In genomic region chrX:149962859-149963757, GRCh38 we compare ENCODE assay signal across 9 cellular contexts. TPM values are rescaled to one million over a fixed set of nuclear protein-coding genes. Genes with fewer than 3 reads are reported as not detected.
DNase-seq lines count a peak whose midpoint lies in the region; ATAC-seq and TF ChIP-seq lines count a peak whose summit lies in the region.
"Had no signal": no experiment of that assay in that cellular context is flagged by ENCODE, and none has a peak within 500 bp of the region (broad histone marks: within the 10 kb centered on the region; RNA-seq: fewer than 3 reads in every experiment).

No MANE protein-coding gene starts in this region.

- H3K4me3 ChIP-seq in A673 (ENCODE audit: low read depth, low read length, poor library complexity, severe bottlenecking) (no peak overlapping the region), cardiac muscle cell (no peak overlapping the region)

- no peaks in the 10 kb centered on the region for H3K9me3 Mint-ChIP-seq in activated naive CD8-positive, alpha-beta T cell treated with anti-CD3 and anti-CD28 coated beads, Interleukin-2, amount 10 ng/mL, durations not matched to agents 7 days and 5 days

- no peaks in the 10 kb centered on the region for H3K4me1 Mint-ChIP-seq in activated naive CD8-positive, alpha-beta T cell treated with anti-CD3 and anti-CD28 coated beads, Interleukin-2, amount 10 ng/mL, durations not matched to agents 7 days and 5 days

- peaks cover 5% of the 10 kb centered on the region for H3K36me3 Mint-ChIP-seq in activated naive CD8-positive, alpha-beta T cell treated with anti-CD3 and anti-CD28 coated beads, Interleukin-2, amount 10 ng/mL, durations not matched to agents 7 days and 5 days

- ATAC-seq in HG02642 (IDR thresholded peaks at IDR 0.05; ENCODE audit: poor library complexity, unreplicated experiment): peak; percentile 73
- peak; percentile 45 for ATAC-seq in activated naive CD8-positive, alpha-beta T cell treated with anti-CD3 and anti-CD28 coated beads, Interleukin-2, amount 10 ng/mL, durations not matched to agents 7 days and 5 days (ENCODE audit: low read depth)

- H3K27me3 ChIP-seq in A673 (replicated peaks; ENCODE audit: insufficient read depth, low read depth, low read length, poor library complexity) (no peaks in the 10 kb centered on the region), cardiac muscle cell (no peaks in the 10 kb centered on the region)

- CTCF ChIA-PET in A673 (lab: Charles Lee): no interaction called here

- H3K27ac ChIP-seq in A673 (ENCODE audit: low read depth, low read length, poor library complexity, severe bottlenecking): no peak overlapping the region
- no peak overlapping the region for H3K27ac ChIP-seq in cardiac muscle cell
- H3K27ac ChIP-seq: HL-60 had no signal

- BruUV-seq in A673 (replicated peaks; lab: Mats Ljungman, UMichigan): no TSS peak

- intact Hi-C loops in A673 (cut with micrococcal nuclease; ENCODE audit: unreplicated experiment): loop anchor here (1.0 to 5.0 kb wide), 4 partner anchors 402 to 753 kb away; no protein-coding TSS in a partner anchor

- no peaks in the 10 kb centered on the region for H3K27me3 Mint-ChIP-seq in activated naive CD8-positive, alpha-beta T cell treated with anti-CD3 and anti-CD28 coated beads, Interleukin-2, amount 10 ng/mL, durations not matched to agents 7 days and 5 days

- peak; percentile 78 for TF ChIP-seq CTCF in A673 (conservative IDR thresholded peaks at IDR 0.05; ENCODE audit: low read depth, low read length)
- TF ChIP-seq CTCF in cardiac muscle cell (IDR thresholded peaks at IDR 0.05; ENCODE audit: low read depth, low read length): peak; percentile 63

- H3K36me3 ChIP-seq in A673 (ENCODE audit: insufficient read depth, low read length, poor library complexity, severe bottlenecking) (no peaks in the 10 kb centered on the region), cardiac muscle cell (no peaks in the 10 kb centered on the region)

- no peak overlapping the region for H3K4me3 Mint-ChIP-seq in activated naive CD8-positive, alpha-beta T cell treated with anti-CD3 and anti-CD28 coated beads, Interleukin-2, amount 10 ng/mL, durations not matched to agents 7 days and 5 days

- DNase-seq in A673 (ENCODE audit: low spot score): peak; percentile 76
- peak; percentile 39 for DNase-seq in GDM1 (lab: John Stamatoyannopoulos, UW)
- DNase-seq in NCI-H2196 treated with DMSO at 0.1 percent for 48 hours (lab: John Stamatoyannopoulos, UW; ENCODE audit: unreplicated experiment): peak; percentile 2
- DNase-seq in activated naive CD8-positive, alpha-beta T cell treated with anti-CD3 and anti-CD28 coated beads, Interleukin-2, amount 10 ng/mL, durations not matched to agents 7 days and 5 days: no peak
- DNase-seq in cardiac muscle cell (ENCODE audit: low read depth in 1 of 2, low spot score in 1 of 2): peak; percentile 61 to 70
- DNase-seq in renal cortical epithelial cell (ENCODE audit: low read depth): peak; percentile 43
- DNase-seq in activated gamma-delta T cell treated with Interleukin-2 at 50 U/mL for 16 hours: no peak

- no peaks in the 10 kb centered on the region for H3K9me3 ChIP-seq in A673 (ENCODE audit: low read depth, low read length, poor library complexity, severe bottlenecking)
- no peaks in the 10 kb centered on the region for H3K9me3 ChIP-seq in cardiac muscle cell (ENCODE audit: low read depth)

- no peak overlapping the region for H3K27ac Mint-ChIP-seq in activated naive CD8-positive, alpha-beta T cell treated with anti-CD3 and anti-CD28 coated beads, Interleukin-2, amount 10 ng/mL, durations not matched to agents 7 days and 5 days

- POLR2A ChIA-PET in A673 (lab: Charles Lee; ENCODE audit: low non-redundant PET): no interaction called here
- POLR2A ChIA-PET in activated naive CD8-positive, alpha-beta T cell treated with anti-CD3 and anti-CD28 coated beads, Interleukin-2, amount 10 ng/mL, durations not matched to agents 7 days and 5 days (lab: Charles Lee): no interaction called here

- H3K4me1 ChIP-seq in A673 (ENCODE audit: insufficient read depth, low read length, poor library complexity, severe bottlenecking) (no peaks in the 10 kb centered on the region), cardiac muscle cell (ENCODE audit: low read depth) (no peaks in the 10 kb centered on the region)

RNA-seq across cellular contexts. Expression of gene EOLA2, which starts 24.8 kb away (rescaled TPM):
- total RNA-seq in A673 (2021) (27.8 and 33.8 TPM in 2 replicates), cardiac muscle cell (24.7 and 26.2 TPM in 2 replicates), renal cortical epithelial cell (12.5 and 14.4 TPM in 2 replicates)
- 10 to 100 TPM; 40.8 to 41.5 TPM for total RNA-seq in activated naive CD8-positive, alpha-beta T cell treated with anti-CD3 and anti-CD28 coated beads, Interleukin-2, amount 10 ng/mL, durations not matched to agents 7 days and 5 days
- 36.4 and 40.2 TPM in 2 replicates for polyA plus RNA-seq in cardiac muscle cell

RNA-seq across cellular contexts. Expression of gene HSFX4, which starts 33.7 kb away (rescaled TPM):
- total RNA-seq in A673 (2021) (not detected in 2 replicates), cardiac muscle cell (not detected in 2 replicates), renal cortical epithelial cell (not detected in 2 replicates)
- not detected for total RNA-seq in activated naive CD8-positive, alpha-beta T cell treated with anti-CD3 and anti-CD28 coated beads, Interleukin-2, amount 10 ng/mL, durations not matched to agents 7 days and 5 days
- polyA plus RNA-seq in cardiac muscle cell: not detected in 2 replicates

Comparison
In these comparisons a context has a peak if more than half of its experiments do, and no peak if none do; other contexts are left out.
1. DNase-seq: peak in A673 (single experiment), GDM1 (single experiment), NCI-H2196 treated with DMSO at 0.1 percent for 48 hours (single experiment), cardiac muscle cell (2 of 2) and renal cortical epithelial cell (single experiment); none in activated naive CD8-positive, alpha-beta T cell treated with anti-CD3 and anti-CD28 coated beads, Interleukin-2, amount 10 ng/mL, durations not matched to agents 7 days and 5 days (single experiment) and activated gamma-delta T cell treated with Interleukin-2 at 50 U/mL for 16 hours (single experiment).